1 cellular context compared by ENCODE assay signal in genomic region chr22:17264321-17265052, GRCh38.
TF ChIP-seq lines count a peak whose summit lies in the region.

No MANE protein-coding gene starts in this region.

TF ChIP-seq in IMR-90, 13 proteins besides CTCF, POLR2A, EP300 and RAD21 (continued from another document):
- no peak for TF ChIP-seq ELK1 (IDR thresholded peaks at IDR 0.05; ENCODE audit: borderline replicate concordance, low read depth, low read length)
- no peak for TF ChIP-seq NFE2L2 (IDR thresholded peaks at IDR 0.05; ENCODE audit: low read depth, low read length)
- no peak for TF ChIP-seq FOS (IDR thresholded peaks at IDR 0.05; ENCODE audit: low read depth, low read length)
- no peak for TF ChIP-seq BHLHE40 (IDR thresholded peaks at IDR 0.05; ENCODE audit: low read depth, low read length)
- TF ChIP-seq MAZ (IDR thresholded peaks at IDR 0.05; ENCODE audit: borderline replicate concordance, low read depth, low read length): no peak; the same call in 1 of the 2 replicates
- TF ChIP-seq RFX5 (IDR thresholded peaks at IDR 0.05; ENCODE audit: low read depth, low read length): no peak
- TF ChIP-seq CHD1 (IDR thresholded peaks at IDR 0.05; ENCODE audit: low read depth, low read length): no peak
- no peak for TF ChIP-seq MAFK (IDR thresholded peaks at IDR 0.05; ENCODE audit: low read depth, low read length)
- TF ChIP-seq CEBPB (IDR thresholded peaks at IDR 0.05; ENCODE audit: low read depth, low read length): no peak
